ENCODE assay signal across 1 cellular context in the genomic region with DNA sequence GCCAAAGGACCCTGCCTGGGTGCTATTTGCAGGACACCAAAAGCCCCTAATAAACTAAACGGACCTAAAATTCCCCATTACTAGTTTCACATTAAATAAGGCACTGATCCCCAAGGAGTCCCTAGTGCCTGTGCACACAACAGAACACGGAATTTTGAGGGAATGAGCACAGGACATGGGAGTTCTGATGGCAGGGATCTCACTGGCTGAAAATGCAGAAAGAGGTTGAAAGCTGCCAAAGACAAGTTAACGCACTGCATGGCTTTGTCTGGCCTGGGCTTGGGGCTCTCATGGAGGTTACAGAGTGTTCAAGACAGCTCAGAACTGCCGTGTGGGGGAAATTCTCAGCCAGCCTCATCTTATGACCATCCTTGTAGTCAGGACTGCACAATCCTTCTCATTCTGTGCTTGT.
TF ChIP-seq lines count a peak whose summit lies in the region.

No MANE protein-coding gene starts in this region.

TF ChIP-seq in SK-N-SH, 30 proteins besides CTCF, POLR2A, EP300 and RAD21 (continued from another document):
- no peak for TF ChIP-seq YY1 (IDR thresholded peaks at IDR 0.05; ENCODE audit: low read depth)
- TF ChIP-seq EZH2phosphoT487 (IDR thresholded peaks at IDR 0.05; ENCODE audit: borderline replicate concordance, low read depth), result no peak
- TF ChIP-seq SMC3 (IDR thresholded peaks at IDR 0.05; ENCODE audit: low read depth, low read length), result no peak
- TF ChIP-seq MXI1 (IDR thresholded peaks at IDR 0.05; ENCODE audit: low read depth, low read length), result no peak
- TF ChIP-seq MEF2A (IDR thresholded peaks at IDR 0.05; ENCODE audit: borderline replicate concordance, low read depth), result no peak
- no peak for TF ChIP-seq GABPA (IDR thresholded peaks at IDR 0.05; ENCODE audit: low read depth)
- TF ChIP-seq, protein P1, sequence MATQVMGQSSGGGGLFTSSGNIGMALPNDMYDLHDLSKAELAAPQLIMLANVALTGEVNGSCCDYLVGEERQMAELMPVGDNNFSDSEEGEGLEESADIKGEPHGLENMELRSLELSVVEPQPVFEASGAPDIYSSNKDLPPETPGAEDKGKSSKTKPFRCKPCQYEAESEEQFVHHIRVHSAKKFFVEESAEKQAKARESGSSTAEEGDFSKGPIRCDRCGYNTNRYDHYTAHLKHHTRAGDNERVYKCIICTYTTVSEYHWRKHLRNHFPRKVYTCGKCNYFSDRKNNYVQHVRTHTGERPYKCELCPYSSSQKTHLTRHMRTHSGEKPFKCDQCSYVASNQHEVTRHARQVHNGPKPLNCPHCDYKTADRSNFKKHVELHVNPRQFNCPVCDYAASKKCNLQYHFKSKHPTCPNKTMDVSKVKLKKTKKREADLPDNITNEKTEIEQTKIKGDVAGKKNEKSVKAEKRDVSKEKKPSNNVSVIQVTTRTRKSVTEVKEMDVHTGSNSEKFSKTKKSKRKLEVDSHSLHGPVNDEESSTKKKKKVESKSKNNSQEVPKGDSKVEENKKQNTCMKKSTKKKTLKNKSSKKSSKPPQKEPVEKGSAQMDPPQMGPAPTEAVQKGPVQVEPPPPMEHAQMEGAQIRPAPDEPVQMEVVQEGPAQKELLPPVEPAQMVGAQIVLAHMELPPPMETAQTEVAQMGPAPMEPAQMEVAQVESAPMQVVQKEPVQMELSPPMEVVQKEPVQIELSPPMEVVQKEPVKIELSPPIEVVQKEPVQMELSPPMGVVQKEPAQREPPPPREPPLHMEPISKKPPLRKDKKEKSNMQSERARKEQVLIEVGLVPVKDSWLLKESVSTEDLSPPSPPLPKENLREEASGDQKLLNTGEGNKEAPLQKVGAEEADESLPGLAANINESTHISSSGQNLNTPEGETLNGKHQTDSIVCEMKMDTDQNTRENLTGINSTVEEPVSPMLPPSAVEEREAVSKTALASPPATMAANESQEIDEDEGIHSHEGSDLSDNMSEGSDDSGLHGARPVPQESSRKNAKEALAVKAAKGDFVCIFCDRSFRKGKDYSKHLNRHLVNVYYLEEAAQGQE (IDR thresholded peaks at IDR 0.05; ENCODE audit: low read depth, low read length), result no peak
- TF ChIP-seq, protein P2, sequence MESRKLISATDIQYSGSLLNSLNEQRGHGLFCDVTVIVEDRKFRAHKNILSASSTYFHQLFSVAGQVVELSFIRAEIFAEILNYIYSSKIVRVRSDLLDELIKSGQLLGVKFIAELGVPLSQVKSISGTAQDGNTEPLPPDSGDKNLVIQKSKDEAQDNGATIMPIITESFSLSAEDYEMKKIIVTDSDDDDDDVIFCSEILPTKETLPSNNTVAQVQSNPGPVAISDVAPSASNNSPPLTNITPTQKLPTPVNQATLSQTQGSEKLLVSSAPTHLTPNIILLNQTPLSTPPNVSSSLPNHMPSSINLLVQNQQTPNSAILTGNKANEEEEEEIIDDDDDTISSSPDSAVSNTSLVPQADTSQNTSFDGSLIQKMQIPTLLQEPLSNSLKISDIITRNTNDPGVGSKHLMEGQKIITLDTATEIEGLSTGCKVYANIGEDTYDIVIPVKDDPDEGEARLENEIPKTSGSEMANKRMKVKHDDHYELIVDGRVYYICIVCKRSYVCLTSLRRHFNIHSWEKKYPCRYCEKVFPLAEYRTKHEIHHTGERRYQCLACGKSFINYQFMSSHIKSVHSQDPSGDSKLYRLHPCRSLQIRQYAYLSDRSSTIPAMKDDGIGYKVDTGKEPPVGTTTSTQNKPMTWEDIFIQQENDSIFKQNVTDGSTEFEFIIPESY (IDR thresholded peaks at IDR 0.05; ENCODE audit: borderline replicate concordance, low read depth), result no peak
- TF ChIP-seq, protein P3, sequence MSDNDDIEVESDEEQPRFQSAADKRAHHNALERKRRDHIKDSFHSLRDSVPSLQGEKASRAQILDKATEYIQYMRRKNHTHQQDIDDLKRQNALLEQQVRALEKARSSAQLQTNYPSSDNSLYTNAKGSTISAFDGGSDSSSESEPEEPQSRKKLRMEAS (IDR thresholded peaks at IDR 0.05; ENCODE audit: low read depth), result no peak
- no peak for TF ChIP-seq NFIC (IDR thresholded peaks at IDR 0.05; ENCODE audit: borderline replicate concordance)
- TF ChIP-seq ELF1 (IDR thresholded peaks at IDR 0.05), result no peak
- TF ChIP-seq FOSL2 (IDR thresholded peaks at IDR 0.05; ENCODE audit: borderline replicate concordance, low read depth), result no peak
- no peak for TF ChIP-seq JUND (IDR thresholded peaks at IDR 0.05)
